34 cellular contexts compared by ENCODE assay signal in the genomic region with DNA sequence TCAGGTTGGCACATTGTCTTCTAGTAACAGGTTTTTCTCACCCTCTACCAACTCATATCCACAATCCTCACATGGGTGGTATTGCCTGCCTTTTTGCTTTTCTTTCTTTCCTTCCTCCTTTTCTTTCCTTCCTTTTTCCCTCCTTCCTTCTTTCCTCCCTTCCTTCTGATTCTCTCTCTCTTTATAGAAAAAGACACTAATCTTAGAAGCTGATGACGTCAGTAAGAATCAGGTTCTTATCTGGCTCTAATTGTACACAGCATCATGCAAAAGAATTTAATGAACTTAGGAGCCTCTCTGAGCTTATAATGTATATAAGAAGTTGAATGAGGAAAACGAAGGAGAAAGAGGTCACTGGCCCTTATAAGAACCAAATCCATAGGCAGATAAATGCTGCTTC.
"Had no signal": no experiment of that assay in that cellular context is flagged by ENCODE, and none has a peak within 500 bp of the region (broad histone marks: within the 10 kb centered on the region; RNA-seq: fewer than 3 reads in every experiment).

No MANE protein-coding gene starts in this region.

- H3K36me3 ChIP-seq: MG63 had no signal

- H3K9me3 ChIP-seq: MG63 had no signal

- DNase-seq: Karpas-422, Kasumi-1, MG63, MM.1S, MV-4-11, NCI-H1048, NCI-H1092, NCI-H1092 treated with DMSO at 0.1 percent for 48 hours, NCI-H1105, NCI-H1105 treated with DMSO at 0.1 percent for 48 hours, NCI-H1417, NCI-H1417 treated with DMSO at 0.1 percent for 48 hours, NCI-H1436, NCI-H1436 treated with DMSO at 0.1 percent for 48 hours, NCI-H146, NCI-H1694, NCI-H1694 treated with DMSO at 0.1 percent for 48 hours, NCI-H187, NCI-H187 treated with DMSO at 0.1 percent for 48 hours, NCI-H1930, NCI-H2029, NCI-H2029 treated with DMSO at 0.1 percent for 48 hours, NCI-H2081, NCI-H2081 treated with DMSO at 0.1 percent for 48 hours, NCI-H2107, NCI-H2171, NCI-H2171 treated with DMSO at 0.1 percent for 48 hours, NCI-H2227 treated with DMSO at 0.1 percent for 48 hours, NCI-H226, NCI-H345, NCI-H446, NCI-H446 treated with DMSO at 0.1 percent for 48 hours, NCI-H510A, NCI-H510A treated with DMSO at 0.1 percent for 48 hours had no signal

- H3K4me3 ChIP-seq: MG63 had no signal

- H3K27me3 ChIP-seq: MG63 had no signal
